Comparison of ENCODE assay signal across 26 cellular contexts in genomic region chrX:41655631-41656030, GRCh38. TPM values are rescaled to one million over a fixed set of nuclear protein-coding genes. Genes with fewer than 3 reads are reported as not detected.
DNase-seq lines count a peak whose midpoint lies in the region; ATAC-seq, FAIRE-seq and TF ChIP-seq lines count a peak whose summit lies in the region.
"Had no signal": no experiment of that assay in that cellular context is flagged by ENCODE, and none has a peak within 500 bp of the region (broad histone marks: within the 10 kb centered on the region; RNA-seq: fewer than 3 reads in every experiment).

No MANE protein-coding gene starts in this region.

- no peaks in the 10 kb centered on the region for H3K9me3 Mint-ChIP-seq in astrocyte (ENCODE audit: unreplicated experiment)
- H3K9me3 Mint-ChIP-seq in stimulated activated naive CD8-positive, alpha-beta T cell treated with anti-CD3 and anti-CD28 coated beads, Interleukin-15, amount 100 ng/mL, for 72 hours, result peaks cover 5 to 7% of the 10 kb centered on the region in 2 donors
- H3K9me3 Mint-ChIP-seq: central memory CD8-positive, alpha-beta T cell; WTC11 had no signal

- H2AFZ ChIP-seq in astrocyte (ENCODE audit: low read depth, low read length), result no peak overlapping the region

- H3K27ac Mint-ChIP-seq in astrocyte (ENCODE audit: unreplicated experiment), result no peak overlapping the region
- H3K27ac Mint-ChIP-seq in stimulated activated naive CD8-positive, alpha-beta T cell treated with anti-CD3 and anti-CD28 coated beads, Interleukin-15, amount 100 ng/mL, for 72 hours, result no peak overlapping the region
- H3K27ac Mint-ChIP-seq: naive thymus-derived CD4-positive, alpha-beta T cell; WTC11 had no signal

- no peaks in the 10 kb centered on the region for H3K79me2 ChIP-seq in astrocyte (ENCODE audit: insufficient read depth, low read length)

- no peaks in the 10 kb centered on the region for H4K20me1 ChIP-seq in astrocyte (ENCODE audit: insufficient read depth, low read length)

- no peak for ATAC-seq in stimulated activated naive CD8-positive, alpha-beta T cell treated with anti-CD3 and anti-CD28 coated beads, Interleukin-15, amount 100 ng/mL, for 72 hours
- ATAC-seq: K562; left lobe of liver; naive thymus-derived CD4-positive, alpha-beta T cell; WTC11 had no signal

- H3K36me3 Mint-ChIP-seq in astrocyte (ENCODE audit: low read depth, unreplicated experiment), result peaks cover 18% of the 10 kb centered on the region

- DNase-seq in Daoy (ENCODE audit: low read depth), result peak; percentile 0
- DNase-seq in LHCN-M2 (ENCODE audit: low read depth), result peak; percentile 32
- DNase-seq in astrocyte (ENCODE audit: low read depth), result peak; percentile 29
- DNase-seq in iris pigment epithelial cell (ENCODE audit: low read depth), result peak; percentile 36
- DNase-seq in Peyer's patch, result no peak
- no peak for DNase-seq in stimulated activated naive CD8-positive, alpha-beta T cell treated with anti-CD3 and anti-CD28 coated beads, Interleukin-15, amount 100 ng/mL, for 72 hours
- DNase-seq in vagina (ENCODE audit: extremely low spot score in 2 of 2), result no peak
- no peak for DNase-seq in GM19239 (ENCODE audit: insufficient read length, low spot score)
- DNase-seq: ACHN; activated CD4-positive, alpha-beta T cell treated with anti-CD3 and anti-CD28 coated beads, Interleukin-2, amount 50 U/mL, for 1 hour; activated naive CD4-positive, alpha-beta T cell treated with anti-CD3 and anti-CD28 coated beads, Interleukin-2, amount 50 U/mL, for 16 hours; anterior cingulate cortex; naive thymus-derived CD4-positive, alpha-beta T cell; NCI-H146; NCI-H524 treated with DMSO at 0.1 percent for 48 hours; occipital lobe; stimulated activated CD4-positive, alpha-beta T cell treated with anti-CD3 and anti-CD28 coated beads, Interleukin-2, amount 100 ng/mL, for 24 hours; substantia nigra had no signal

- H3K9ac ChIP-seq in astrocyte (ENCODE audit: low read length), result no peak overlapping the region
- H3K9ac ChIP-seq: BLaER1 treated with 17β-estradiol and CSF1 and Interleukin-3, amounts not matched to agents 10 nM and 100 nM had no signal

- H3K9me3 ChIP-seq in astrocyte (ENCODE audit: insufficient read depth, low read depth, low read length) (no peaks in the 10 kb centered on the region), Peyer's patch (no peaks in the 10 kb centered on the region), vagina (no peaks in the 10 kb centered on the region)

- FAIRE-seq in astrocyte (lab: Jason Lieb, UNC), result peak; percentile 82
- FAIRE-seq in GM19239 (lab: Jason Lieb, UNC), result no peak
- FAIRE-seq: K562 had no signal

- no peak for TF ChIP-seq CTCF in astrocyte (IDR thresholded peaks at IDR 0.05; ENCODE audit: insufficient read depth, low read depth, low read length)
- TF ChIP-seq CTCF in Peyer's patch (IDR thresholded peaks at IDR 0.05), result no peak
- no peak for TF ChIP-seq CTCF in vagina (IDR thresholded peaks at IDR 0.05)

- no peaks in the 10 kb centered on the region for H3K27me3 ChIP-seq in astrocyte (ENCODE audit: insufficient read depth, low read length)
- no peaks in the 10 kb centered on the region for H3K27me3 ChIP-seq in Peyer's patch
- no peaks in the 10 kb centered on the region for H3K27me3 ChIP-seq in vagina

- H3K4me1 ChIP-seq in astrocyte (ENCODE audit: insufficient read depth, low read length) (peaks cover 2% of the 10 kb centered on the region), Peyer's patch (no peaks in the 10 kb centered on the region), vagina (no peaks in the 10 kb centered on the region)
- H3K4me1 ChIP-seq: BLaER1 treated with 17β-estradiol and CSF1 and Interleukin-3, amounts not matched to agents 10 nM and 100 nM had no signal

- no peak overlapping the region for H3K4me3 Mint-ChIP-seq in astrocyte (ENCODE audit: unreplicated experiment)
- no peak overlapping the region for H3K4me3 Mint-ChIP-seq in stimulated activated naive CD8-positive, alpha-beta T cell treated with anti-CD3 and anti-CD28 coated beads, Interleukin-15, amount 100 ng/mL, for 72 hours
- H3K4me3 Mint-ChIP-seq: central memory CD8-positive, alpha-beta T cell; naive thymus-derived CD4-positive, alpha-beta T cell; WTC11 had no signal

- H3K27me3 Mint-ChIP-seq in astrocyte (ENCODE audit: low read depth, unreplicated experiment), result no peaks in the 10 kb centered on the region
- H3K27me3 Mint-ChIP-seq in stimulated activated naive CD8-positive, alpha-beta T cell treated with anti-CD3 and anti-CD28 coated beads, Interleukin-15, amount 100 ng/mL, for 72 hours, result no peaks in the 10 kb centered on the region
- H3K27me3 Mint-ChIP-seq: central memory CD8-positive, alpha-beta T cell; naive thymus-derived CD4-positive, alpha-beta T cell had no signal

- H3K4me3 ChIP-seq in astrocyte (ENCODE audit: insufficient read depth, low read depth, low read length) (no peak overlapping the region), Peyer's patch (no peak overlapping the region), vagina (no peak overlapping the region)
- H3K4me3 ChIP-seq: BLaER1 treated with 17β-estradiol and CSF1 and Interleukin-3, amounts not matched to agents 10 nM and 100 nM; K562; skin epidermis had no signal

- no peaks in the 10 kb centered on the region for H3K4me1 Mint-ChIP-seq in astrocyte (ENCODE audit: low read depth, unreplicated experiment)
- no peaks in the 10 kb centered on the region for H3K4me1 Mint-ChIP-seq in stimulated activated naive CD8-positive, alpha-beta T cell treated with anti-CD3 and anti-CD28 coated beads, Interleukin-15, amount 100 ng/mL, for 72 hours

- no peaks in the 10 kb centered on the region for H3K36me3 ChIP-seq in astrocyte (ENCODE audit: insufficient read depth, low read length)
- H3K36me3 ChIP-seq in Peyer's patch, result peaks cover 0 to 23% (median 0%) of the 10 kb centered on the region in 3 donors
- H3K36me3 ChIP-seq in vagina, result peaks cover 0 to 24% of the 10 kb centered on the region in 2 donors

- intact Hi-C loops in vagina (cut with DNase I), result no loop called here

- H3K4me2 ChIP-seq in astrocyte (ENCODE audit: low read length), result no peak overlapping the region
- H3K4me2 ChIP-seq: BLaER1 treated with 17β-estradiol and CSF1 and Interleukin-3, amounts not matched to agents 10 nM and 100 nM had no signal

- TF ChIP-seq POLR2A in Peyer's patch (IDR thresholded peaks at IDR 0.05), result no peak
- no peak for TF ChIP-seq POLR2A in vagina (IDR thresholded peaks at IDR 0.05)

- no peak overlapping the region for H3K27ac ChIP-seq in astrocyte (ENCODE audit: low read depth, low read length)
- H3K27ac ChIP-seq in Peyer's patch, result no peak overlapping the region
- no peak overlapping the region for H3K27ac ChIP-seq in vagina
- H3K27ac ChIP-seq: BLaER1 treated with 17β-estradiol and CSF1 and Interleukin-3, amounts not matched to agents 10 nM and 100 nM; skin epidermis had no signal

RNA-seq across cellular contexts. Expression of gene GPR34, which starts 33.1 kb away (rescaled TPM):
- not detected in 2 replicates for total RNA-seq in Daoy (2014; rRNA removed; shearing (Covaris generic))
- total RNA-seq in LHCN-M2 (2014; rRNA removed) (not detected in 2 replicates), astrocyte (not detected in 2 replicates), Peyer's patch (10 to 100 TPM in 1 of 4 donors, 1 to 10 TPM in 3; 1.5 to 21.5 (median 3.7) TPM), vagina (3.2 TPM)
- polyA plus RNA-seq in LHCN-M2 (2012), result not detected
- total RNA-seq: dermis microvascular lymphatic vessel endothelial cell; K562; T-helper 2 cell treated with Interferon-gamma antibody and Interleukin-4, amounts not matched to agents 100 ng/mL and 5 ng/mL, for 36 hours; WTC11 had no signal

Comparison
In these comparisons a context has a peak if more than half of its experiments do, and no peak if none do; other contexts are left out.
1. DNase-seq: peak in Daoy (single experiment), LHCN-M2 (single experiment), astrocyte (single experiment) and iris pigment epithelial cell (single experiment); none in Peyer's patch (0 of 3), stimulated activated naive CD8-positive, alpha-beta T cell treated with anti-CD3 and anti-CD28 coated beads, Interleukin-15, amount 100 ng/mL, for 72 hours (0 of 2), vagina (0 of 2) and GM19239 (single experiment).